In the genomic region with DNA sequence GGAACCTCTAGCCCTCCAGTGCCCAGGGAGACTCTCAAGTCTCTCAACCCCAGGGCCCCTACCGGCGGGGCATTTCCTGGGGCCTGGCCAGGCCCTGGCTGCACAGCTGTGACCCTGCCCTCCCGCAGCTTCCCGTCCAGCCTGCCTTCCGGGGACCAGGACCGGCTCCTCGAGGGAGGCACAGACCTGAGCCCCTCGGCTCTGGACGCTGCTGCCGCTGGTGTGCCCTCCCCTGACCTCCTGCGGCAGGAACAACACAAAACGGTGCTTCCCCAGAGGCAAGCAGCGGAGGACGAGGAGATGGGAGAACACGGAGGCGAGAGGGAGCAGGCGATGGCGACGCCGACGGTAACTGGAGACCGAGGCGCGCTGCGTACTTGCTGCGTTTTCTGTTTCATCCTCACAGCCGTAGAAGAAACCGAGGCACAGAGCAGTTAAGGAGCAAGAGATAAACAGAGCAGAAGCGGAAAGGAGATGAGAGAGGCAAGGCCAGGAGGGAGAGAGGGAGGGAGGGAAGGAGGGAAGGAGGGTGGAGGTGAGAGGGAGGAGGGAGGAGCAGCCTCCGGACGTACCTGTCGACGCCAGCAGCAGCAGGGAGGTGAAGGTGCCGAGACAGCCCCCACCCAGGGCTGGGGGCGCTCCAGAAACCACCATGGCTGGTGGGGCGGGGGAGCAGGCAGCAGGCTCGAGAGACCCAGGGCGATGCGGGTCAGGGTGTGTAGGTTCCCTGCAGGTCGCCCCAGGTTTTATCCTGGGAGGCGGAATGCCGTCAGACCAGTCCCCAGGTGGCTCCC, we compare ENCODE assay signal across 8 cellular contexts. TPM values are rescaled to one million over a fixed set of nuclear protein-coding genes. Genes with fewer than 3 reads are reported as not detected.
DNase-seq lines count a peak whose midpoint lies in the region; ATAC-seq and TF ChIP-seq lines count a peak whose summit lies in the region.

A gene with protein sequence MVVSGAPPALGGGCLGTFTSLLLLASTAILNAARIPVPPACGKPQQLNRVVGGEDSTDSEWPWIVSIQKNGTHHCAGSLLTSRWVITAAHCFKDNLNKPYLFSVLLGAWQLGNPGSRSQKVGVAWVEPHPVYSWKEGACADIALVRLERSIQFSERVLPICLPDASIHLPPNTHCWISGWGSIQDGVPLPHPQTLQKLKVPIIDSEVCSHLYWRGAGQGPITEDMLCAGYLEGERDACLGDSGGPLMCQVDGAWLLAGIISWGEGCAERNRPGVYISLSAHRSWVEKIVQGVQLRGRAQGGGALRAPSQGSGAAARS (minus strand): TSS at position 720 of the 794 bp plus-strand sequence. CDS start 66 bp downstream, at position 654.

- H3K4me3 ChIP-seq in esophagus muscularis mucosa: peak within 1 kb of the TSS in 1 of 4 donors; percentile 35

- peaks cover 0 to 24% (median 16%) of the 10 kb centered on the region in 4 donors for H3K9me3 ChIP-seq in esophagus muscularis mucosa

- peaks cover 11% of the 10 kb centered on the region for H3K36me3 Mint-ChIP-seq in progenitor cell of endocrine pancreas (ENCODE audit: insufficient read depth)

- H3K9me3 Mint-ChIP-seq in progenitor cell of endocrine pancreas (ENCODE audit: low read depth): peaks cover 7% of the 10 kb centered on the region

- 11% methylated on average over 40 of the region's 42 CpGs for WGBS in esophagus muscularis mucosa

- intact Hi-C loops in esophagus muscularis mucosa (cut with DNase I): no loop called here

- H3K4me3 Mint-ChIP-seq in progenitor cell of endocrine pancreas (ENCODE audit: low read depth): peak within 1 kb of the TSS; percentile 88

- H3K4me1 Mint-ChIP-seq in progenitor cell of endocrine pancreas (ENCODE audit: low read depth): peaks cover 4% of the 10 kb centered on the region

- TF ChIP-seq EP300 in esophagus muscularis mucosa (IDR thresholded peaks at IDR 0.05): no peak

- peaks cover 0 to 13% (median 5%) of the 10 kb centered on the region in 4 donors for H3K4me1 ChIP-seq in esophagus muscularis mucosa

- DNase-seq in GM10248 (ENCODE audit: extremely low spot score) (peak; percentile 12), RPMI8226 (peak; percentile 38), progenitor cell of endocrine pancreas (ENCODE audit: low spot score, unreplicated experiment) (peak; percentile 71), esophagus muscularis mucosa (ENCODE audit: extremely low spot score) (no peak), EL (no peak)

- POLR2A ChIA-PET in GM10248 (lab: Yijun Ruan, JAX): no interaction called here

- TF ChIP-seq POLR2A in esophagus muscularis mucosa (IDR thresholded peaks at IDR 0.05; ENCODE audit: low read depth): no peak

- H3K36me3 ChIP-seq in esophagus muscularis mucosa: no peaks in the 10 kb centered on the region

- CTCF ChIA-PET in GM10248 (lab: Yijun Ruan, JAX): interaction anchor here (1.2 kb wide), 1 partner anchor 9 kb away, joined by 3 read pairs; no protein-coding TSS in a partner anchor

- no peak within 1 kb of the TSS for H3K27ac ChIP-seq in esophagus muscularis mucosa (replicated peaks in 1 of 4)

- ATAC-seq in esophagus mucosa (peak; percentile 74), GM18517 (IDR thresholded peaks at IDR 0.05; ENCODE audit: unreplicated experiment) (no peak), GM21423 (IDR thresholded peaks at IDR 0.05; ENCODE audit: unreplicated experiment) (no peak)

- TF ChIP-seq CTCF in GM10248 (IDR thresholded peaks at IDR 0.05; ENCODE audit: control extremely low read depth, extremely low read depth, low read depth, missing control alignments): no peak
- no peak for TF ChIP-seq CTCF in progenitor cell of endocrine pancreas (IDR thresholded peaks at IDR 0.05; ENCODE audit: unreplicated experiment)
- no peak for TF ChIP-seq CTCF in esophagus muscularis mucosa (IDR thresholded peaks at IDR 0.05)

- peak within 1 kb of the TSS; percentile 91 for H3K27ac Mint-ChIP-seq in progenitor cell of endocrine pancreas

- H3K27me3 Mint-ChIP-seq in progenitor cell of endocrine pancreas: peaks cover 5% of the 10 kb centered on the region

- peaks cover 0 to 88% (median 31%) of the 10 kb centered on the region in 4 donors for H3K27me3 ChIP-seq in esophagus muscularis mucosa

RNA-seq across cellular contexts. Expression of the gene that starts here (rescaled TPM):
- total RNA-seq in esophagus mucosa: 97.0 TPM
- total RNA-seq in progenitor cell of endocrine pancreas: 23.3 and 25.9 TPM in 2 replicates
- not detected for total RNA-seq in esophagus muscularis mucosa

Comparison
In these comparisons a context has a peak if more than half of its experiments do, and no peak if none do; other contexts are left out.
1. RNA of the gene that starts here (total RNA-seq): 97.0 TPM in esophagus mucosa (single experiment) and 23.3 to 25.9 TPM in progenitor cell of endocrine pancreas; not detected in esophagus muscularis mucosa; every median in the first group is over 10 times any median in the second.
2. DNase-seq: peak in GM10248 (single experiment), RPMI8226 (single experiment) and progenitor cell of endocrine pancreas (single experiment); none in esophagus muscularis mucosa (single experiment) and EL (single experiment).